In the genomic region with DNA sequence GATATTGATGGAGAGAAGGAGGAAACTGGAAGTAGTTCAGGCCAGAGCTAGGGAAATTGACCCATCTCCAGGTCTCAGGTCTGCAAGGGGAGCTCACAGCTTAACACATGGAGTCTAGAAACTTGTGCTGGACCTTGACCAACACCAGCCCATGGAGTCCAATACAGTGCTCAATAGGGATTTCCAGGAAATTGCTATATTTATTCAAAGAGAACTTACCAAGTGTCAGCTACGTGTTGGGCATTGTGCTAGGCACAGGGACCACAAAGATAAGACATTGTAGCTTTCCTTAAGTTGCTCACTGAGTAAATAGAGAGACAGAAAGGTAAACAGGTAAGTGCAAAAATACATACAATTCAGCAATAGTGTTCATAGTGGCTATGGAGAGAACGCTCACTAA, we compare ENCODE assay signal across 29 cellular contexts.
"Had no signal": no experiment of that assay in that cellular context is flagged by ENCODE, and none has a peak within 500 bp of the region (broad histone marks: within the 10 kb centered on the region; RNA-seq: fewer than 3 reads in every experiment).

No MANE protein-coding gene starts in this region.

- DNase-seq: stimulated activated CD4-positive, alpha-beta T cell treated with anti-CD3 and anti-CD28 coated beads, Interleukin-2, amount 100 ng/mL, for 48 hours; stimulated activated CD4-positive, alpha-beta T cell treated with anti-CD3 and anti-CD28 coated beads, Interleukin-4, amount 100 ng/mL, for 1 hour; stimulated activated CD4-positive, alpha-beta T cell treated with anti-CD3 and anti-CD28 coated beads, Interleukin-4, amount 100 ng/mL, for 24 hours; stimulated activated CD4-positive, alpha-beta T cell treated with anti-CD3 and anti-CD28 coated beads, Interleukin-4, amount 100 ng/mL, for 4 hours; stimulated activated CD8-positive, alpha-beta memory T cell treated with anti-CD3 and anti-CD28 coated beads, Interleukin-4, amount 100 ng/mL, for 48 hours; stimulated activated naive B cell treated with anti-CD40 and anti-IgM and Interleukin-4, amounts not matched to agents 10 μg/mL and 1 μg/mL and 100 μg/mL, for 72 hours; stimulated activated naive CD4-positive, alpha-beta T cell; stimulated activated naive CD4-positive, alpha-beta T cell treated with Interleukin-2 at 50 U/mL for 16 hours; stimulated activated naive CD8-positive, alpha-beta T cell treated with anti-CD3 and anti-CD28 coated beads, Interleukin-15, amount 100 ng/mL, for 72 hours; stimulated activated naive CD8-positive, alpha-beta T cell treated with anti-CD3 and anti-CD28 coated beads, Interleukin-15, Interleukin-2, amounts not matched to agents 100 U/mL and 50 U/mL, for 24 hours; stomach; substantia nigra; testis; thyroid gland; tibial artery; transverse colon; trophoblast cell; upper lobe of left lung; upper lobe of right lung; uterus had no signal

- H3K9me3 Mint-ChIP-seq: stimulated activated effector memory CD8-positive, alpha-beta T cell treated with anti-CD3 and anti-CD28 coated beads, Interleukin-12 subunit alpha, Interleukin-12 subunit beta, amount 100 ng/mL, for 72 hours; stimulated activated memory B cell treated with anti-CD40 and anti-IgM and Interleukin-4, amounts not matched to agents 10 μg/mL and 1 μg/mL and 100 μg/mL, for 72 hours; stimulated activated naive B cell treated with anti-CD40 and anti-IgM and Interleukin-4, amounts not matched to agents 10 μg/mL and 1 μg/mL and 100 μg/mL, for 72 hours; stimulated activated naive CD8-positive, alpha-beta T cell treated with anti-CD3 and anti-CD28 coated beads, Interleukin-15, amount 100 ng/mL, for 72 hours; stimulated activated naive CD8-positive, alpha-beta T cell treated with anti-CD3 and anti-CD28 coated beads, Interleukin-15, Interleukin-2, amounts not matched to agents 100 ng/mL and 50 ng/mL, for 24 hours; type B pancreatic cell had no signal

- H3K27ac Mint-ChIP-seq: stimulated activated effector memory CD8-positive, alpha-beta T cell treated with anti-CD3 and anti-CD28 coated beads, Interleukin-12 subunit alpha, Interleukin-12 subunit beta, amount 100 ng/mL, for 72 hours; stimulated activated memory B cell treated with anti-CD40 and anti-IgM and Interleukin-4, amounts not matched to agents 10 μg/mL and 1 μg/mL and 100 μg/mL, for 72 hours; stimulated activated naive B cell treated with anti-CD40 and anti-IgM and Interleukin-4, amounts not matched to agents 10 μg/mL and 1 μg/mL and 100 μg/mL, for 72 hours; stimulated activated naive CD8-positive, alpha-beta T cell treated with anti-CD3 and anti-CD28 coated beads, Interleukin-15, Interleukin-2, amounts not matched to agents 100 ng/mL and 50 ng/mL, for 24 hours; type B pancreatic cell had no signal

- H3K36me3 Mint-ChIP-seq: stimulated activated effector memory CD8-positive, alpha-beta T cell treated with anti-CD3 and anti-CD28 coated beads, Interleukin-12 subunit alpha, Interleukin-12 subunit beta, amount 100 ng/mL, for 72 hours; stimulated activated memory B cell treated with anti-CD40 and anti-IgM and Interleukin-4, amounts not matched to agents 10 μg/mL and 1 μg/mL and 100 μg/mL, for 72 hours; stimulated activated naive B cell treated with anti-CD40 and anti-IgM and Interleukin-4, amounts not matched to agents 10 μg/mL and 1 μg/mL and 100 μg/mL, for 72 hours; type B pancreatic cell had no signal

- H3K4me1 Mint-ChIP-seq: stimulated activated effector memory CD8-positive, alpha-beta T cell treated with anti-CD3 and anti-CD28 coated beads, Interleukin-12 subunit alpha, Interleukin-12 subunit beta, amount 100 ng/mL, for 72 hours; stimulated activated naive CD8-positive, alpha-beta T cell treated with anti-CD3 and anti-CD28 coated beads, Interleukin-15, amount 100 ng/mL, for 72 hours had no signal

- H3K36me3 ChIP-seq: stomach, suprapubic skin, thoracic aorta, thyroid gland, tibial artery, tibial nerve, transverse colon, upper lobe of left lung, upper lobe of right lung, uterus, vagina had no signal

- H3K27me3 ChIP-seq: stomach, testis, thyroid gland, tibial artery, tibial nerve, transverse colon, upper lobe of left lung, upper lobe of right lung, uterus, vagina had no signal

- H3K4me3 ChIP-seq: stomach, suprapubic skin, testis, thoracic aorta, thyroid gland, tibial artery, tibial nerve, transverse colon, upper lobe of left lung, upper lobe of right lung, uterus, vagina had no signal

- H3K27ac ChIP-seq: stomach, suprapubic skin, testis, thoracic aorta, thyroid gland, tibial artery, tibial nerve, transverse colon, upper lobe of left lung, upper lobe of right lung, uterus, vagina had no signal

- ATAC-seq: stimulated activated effector memory CD8-positive, alpha-beta T cell treated with anti-CD3 and anti-CD28 coated beads, Interleukin-12 subunit alpha, Interleukin-12 subunit beta, amount 100 ng/mL, for 72 hours; stimulated activated memory B cell treated with anti-CD40 and anti-IgM and Interleukin-4, amounts not matched to agents 10 μg/mL and 1 μg/mL and 100 μg/mL, for 72 hours; stimulated activated naive B cell treated with anti-CD40 and anti-IgM and Interleukin-4, amounts not matched to agents 10 μg/mL and 1 μg/mL and 100 μg/mL, for 72 hours; stimulated activated naive CD8-positive, alpha-beta T cell treated with anti-CD3 and anti-CD28 coated beads, Interleukin-15, amount 100 ng/mL, for 72 hours; stimulated activated naive CD8-positive, alpha-beta T cell treated with anti-CD3 and anti-CD28 coated beads, Interleukin-15, Interleukin-2, amounts not matched to agents 100 U/mL and 50 U/mL, for 24 hours; upper lobe of right lung had no signal

- H3K4me1 ChIP-seq: stomach, suprapubic skin, testis, thyroid gland, tibial artery, tibial nerve, transverse colon, upper lobe of left lung, upper lobe of right lung, uterus, vagina had no signal

- H3K4me3 Mint-ChIP-seq: stimulated activated effector memory CD8-positive, alpha-beta T cell treated with anti-CD3 and anti-CD28 coated beads, Interleukin-12 subunit alpha, Interleukin-12 subunit beta, amount 100 ng/mL, for 72 hours; stimulated activated memory B cell treated with anti-CD40 and anti-IgM and Interleukin-4, amounts not matched to agents 10 μg/mL and 1 μg/mL and 100 μg/mL, for 72 hours; stimulated activated naive B cell treated with anti-CD40 and anti-IgM and Interleukin-4, amounts not matched to agents 10 μg/mL and 1 μg/mL and 100 μg/mL, for 72 hours; stimulated activated naive CD8-positive, alpha-beta T cell treated with anti-CD3 and anti-CD28 coated beads, Interleukin-15, amount 100 ng/mL, for 72 hours; stimulated activated naive CD8-positive, alpha-beta T cell treated with anti-CD3 and anti-CD28 coated beads, Interleukin-15, Interleukin-2, amounts not matched to agents 100 ng/mL and 50 ng/mL, for 24 hours; type B pancreatic cell had no signal

- H3K9me3 ChIP-seq: stomach, suprapubic skin, testis, thoracic aorta, thyroid gland, tibial artery, tibial nerve, transverse colon, upper lobe of left lung, upper lobe of right lung, uterus, vagina had no signal

- FAIRE-seq: urothelium cell line had no signal
